Comparison of ENCODE assay signal across 9 cellular contexts in the genomic region with DNA sequence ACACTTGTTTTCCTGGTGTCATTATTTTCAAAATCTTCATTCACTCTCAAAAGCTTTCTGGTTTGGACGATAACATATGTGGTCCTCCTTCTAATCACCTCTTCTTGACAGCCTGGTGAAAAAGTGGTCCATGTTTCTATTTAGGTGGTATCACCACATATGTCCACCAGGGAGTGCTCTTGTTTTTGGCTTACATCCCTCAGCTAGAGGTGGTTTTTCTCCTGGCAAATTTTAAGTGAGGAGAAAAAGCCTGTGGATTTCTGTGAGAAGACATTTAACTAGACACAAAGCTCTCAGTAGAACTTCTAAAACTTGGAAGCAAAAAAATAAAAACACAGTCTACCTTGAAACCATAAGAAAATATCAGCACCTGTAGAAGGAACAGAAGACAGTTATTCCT. TPM values are rescaled to one million over a fixed set of nuclear protein-coding genes. Genes with fewer than 3 reads are reported as not detected.
A peak's percentile ranks its signal among the peaks of the same experiment; 100 is the strongest.
DNase-seq lines count a peak whose midpoint lies in the region; ATAC-seq, FAIRE-seq and TF ChIP-seq lines count a peak whose summit lies in the region.
"Had no signal": no experiment of that assay in that cellular context is flagged by ENCODE, and none has a peak within 500 bp of the region (broad histone marks: within the 10 kb centered on the region; RNA-seq: fewer than 3 reads in every experiment).

No MANE protein-coding gene starts in this region.

- no peak for FAIRE-seq in RCC 7860 (lab: Jason Lieb, UNC)

- no peak overlapping the region for H3K4me3 Mint-ChIP-seq in glutamatergic neuron (ENCODE audit: unreplicated experiment)
- H3K4me3 Mint-ChIP-seq in activated T-helper 17 cell treated with anti-CD3 and anti-CD28 coated beads, Interleukin-2, amount 50 U/mL, for 72 hours: no peak overlapping the region

- ATAC-seq in HG03378 (IDR thresholded peaks at IDR 0.05; ENCODE audit: unreplicated experiment): peak; percentile 49
- no peak for ATAC-seq in activated T-helper 17 cell treated with anti-CD3 and anti-CD28 coated beads, Interleukin-2, amount 50 U/mL, for 72 hours (replicated peaks)
- ATAC-seq: mucosa of descending colon had no signal

- no peaks in the 10 kb centered on the region for H3K4me1 Mint-ChIP-seq in glutamatergic neuron (ENCODE audit: low read depth, unreplicated experiment)
- H3K4me1 Mint-ChIP-seq in activated T-helper 17 cell treated with anti-CD3 and anti-CD28 coated beads, Interleukin-2, amount 50 U/mL, for 72 hours: no peaks in the 10 kb centered on the region

- no peaks in the 10 kb centered on the region for H3K27me3 Mint-ChIP-seq in glutamatergic neuron (ENCODE audit: unreplicated experiment)
- peaks cover 6% of the 10 kb centered on the region for H3K27me3 Mint-ChIP-seq in activated T-helper 17 cell treated with anti-CD3 and anti-CD28 coated beads, Interleukin-2, amount 50 U/mL, for 72 hours

- DNase-seq in DMS53 treated with DMSO at 0.1 percent for 48 hours (lab: John Stamatoyannopoulos, UW; ENCODE audit: unreplicated experiment): peak; percentile 3
- peak; percentile 11 for DNase-seq in RCC 7860 (ENCODE audit: low spot score)
- no peak for DNase-seq in glutamatergic neuron
- DNase-seq in NCI-H526 treated with DMSO at 0.1 percent for 48 hours (lab: John Stamatoyannopoulos, UW): no peak
- DNase-seq in GOT3 (lab: John Stamatoyannopoulos, UW): no peak
- DNase-seq in stimulated activated CD4-positive, alpha-beta T cell treated with anti-CD3 and anti-CD28 coated beads, Interleukin-4, amount 100 ng/mL, for 1 hour: no peak

- H3K27ac Mint-ChIP-seq in glutamatergic neuron (ENCODE audit: unreplicated experiment): no peak overlapping the region
- H3K27ac Mint-ChIP-seq in activated T-helper 17 cell treated with anti-CD3 and anti-CD28 coated beads, Interleukin-2, amount 50 U/mL, for 72 hours: no peak overlapping the region

- H3K36me3 Mint-ChIP-seq in glutamatergic neuron (ENCODE audit: unreplicated experiment): peaks cover 7% of the 10 kb centered on the region
- no peaks in the 10 kb centered on the region for H3K36me3 Mint-ChIP-seq in activated T-helper 17 cell treated with anti-CD3 and anti-CD28 coated beads, Interleukin-2, amount 50 U/mL, for 72 hours (ENCODE audit: low read depth)

- TF ChIP-seq CTCF in glutamatergic neuron (IDR thresholded peaks at IDR 0.05; ENCODE audit: partially characterized antibody, unreplicated experiment): peak; percentile 56

- peaks cover 3% of the 10 kb centered on the region for H3K9me3 Mint-ChIP-seq in glutamatergic neuron (ENCODE audit: unreplicated experiment)
- no peaks in the 10 kb centered on the region for H3K9me3 Mint-ChIP-seq in activated T-helper 17 cell treated with anti-CD3 and anti-CD28 coated beads, Interleukin-2, amount 50 U/mL, for 72 hours

RNA-seq across cellular contexts. Expression of a gene that starts 58.0 kb away (rescaled TPM):
- 6.2 TPM for total RNA-seq in glutamatergic neuron (ENCODE audit: unreplicated experiment)
- total RNA-seq in activated T-helper 17 cell treated with anti-CD3 and anti-CD28 coated beads, Interleukin-2, amount 50 U/mL, for 72 hours: not detected

Comparison
In these comparisons a context has a peak if more than half of its experiments do, and no peak if none do; other contexts are left out.
1. DNase-seq: peak in DMS53 treated with DMSO at 0.1 percent for 48 hours (single experiment) and RCC 7860 (single experiment); none in glutamatergic neuron (single experiment), NCI-H526 treated with DMSO at 0.1 percent for 48 hours (single experiment), GOT3 (single experiment) and stimulated activated CD4-positive, alpha-beta T cell treated with anti-CD3 and anti-CD28 coated beads, Interleukin-4, amount 100 ng/mL, for 1 hour (single experiment).